22 cellular contexts compared by ENCODE assay signal in the genomic region with DNA sequence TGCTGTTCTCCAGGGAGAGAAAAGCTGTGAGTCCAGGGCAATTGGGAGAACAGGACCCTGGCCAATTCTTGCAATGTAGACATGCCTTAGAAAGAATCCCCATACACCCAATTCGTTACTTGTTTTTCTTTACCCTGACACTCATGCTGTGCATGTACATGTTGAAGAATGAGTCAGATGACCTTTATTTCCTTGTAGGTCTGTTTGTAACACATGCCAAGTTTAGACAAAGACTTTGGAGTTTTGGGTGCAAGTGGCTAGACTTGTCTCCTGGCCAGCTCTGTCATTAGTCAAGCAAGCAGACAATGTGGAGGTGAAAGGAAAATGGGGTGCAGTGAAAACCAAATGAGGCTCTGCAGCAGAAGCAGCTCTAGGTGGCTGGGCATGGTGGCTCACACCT. TPM values are rescaled to one million over a fixed set of nuclear protein-coding genes. Genes with fewer than 3 reads are reported as not detected.
A peak's percentile ranks its signal among the peaks of the same experiment; 100 is the strongest.
DNase-seq lines count a peak whose midpoint lies in the region; ATAC-seq, FAIRE-seq and TF ChIP-seq lines count a peak whose summit lies in the region.
"Had no signal": no experiment of that assay in that cellular context is flagged by ENCODE, and none has a peak within 500 bp of the region (broad histone marks: within the 10 kb centered on the region; RNA-seq: fewer than 3 reads in every experiment).

No MANE protein-coding gene starts in this region.

- peaks cover 4% of the 10 kb centered on the region for H3K4me1 Mint-ChIP-seq in activated naive CD8-positive, alpha-beta T cell treated with anti-CD3 and anti-CD28 coated beads, Interleukin-2, amount 50 U/mL, for 24 hours
- peaks cover 9% of the 10 kb centered on the region for H3K4me1 Mint-ChIP-seq in activated naive CD8-positive, alpha-beta T cell treated with anti-CD3 and anti-CD28 coated beads for 36 hours

- no peaks in the 10 kb centered on the region for H3K9me3 ChIP-seq in adipocyte (ENCODE audit: control insufficient read depth, low read length)
- no peaks in the 10 kb centered on the region for H3K9me3 ChIP-seq in esophagus squamous epithelium
- H3K9me3 ChIP-seq: BLaER1, sigmoid colon, transverse colon had no signal

- H3K36me3 ChIP-seq in adipocyte (ENCODE audit: control insufficient read depth, insufficient read depth, low read length, severe bottlenecking) (peaks cover 38% of the 10 kb centered on the region), esophagus squamous epithelium (peaks cover 0 to 34% (median 2%) of the 10 kb centered on the region in 3 donors)

- TF ChIP-seq POLR2A in esophagus squamous epithelium (IDR thresholded peaks at IDR 0.05), result no peak
- TF ChIP-seq POLR2A in GM12892 (IDR thresholded peaks at IDR 0.05; ENCODE audit: low read depth, low read length), result no peak

- intact Hi-C loops in esophagus squamous epithelium (cut with DNase I), result no loop called here

- ATAC-seq in activated naive CD8-positive, alpha-beta T cell treated with anti-CD3 and anti-CD28 coated beads, Interleukin-2, amount 50 U/mL, for 24 hours, result peak; percentile 47
- ATAC-seq in GM18861 (IDR thresholded peaks at IDR 0.05; ENCODE audit: unreplicated experiment), result no peak

- H3K27ac ChIP-seq in esophagus squamous epithelium, result peak overlapping the region; percentile 28 to 58 (median 38)
- H3K27ac ChIP-seq: BLaER1, sigmoid colon, transverse colon had no signal

- no peak for TF ChIP-seq CTCF in esophagus squamous epithelium (IDR thresholded peaks at IDR 0.05)

- H3K27me3 ChIP-seq in adipocyte (replicated peaks; ENCODE audit: control insufficient read depth, insufficient read depth, low read length) (no peaks in the 10 kb centered on the region), esophagus squamous epithelium (no peaks in the 10 kb centered on the region)
- H3K27me3 ChIP-seq: BLaER1, sigmoid colon, transverse colon had no signal

- H3K27ac Mint-ChIP-seq in activated naive CD8-positive, alpha-beta T cell treated with anti-CD3 and anti-CD28 coated beads, Interleukin-2, amount 50 U/mL, for 24 hours, result no peak overlapping the region
- no peak overlapping the region for H3K27ac Mint-ChIP-seq in activated naive CD8-positive, alpha-beta T cell treated with anti-CD3 and anti-CD28 coated beads for 36 hours
- H3K27ac Mint-ChIP-seq: stimulated activated naive CD8-positive, alpha-beta T cell treated with anti-CD3 and anti-CD28 coated beads, Interleukin-15, Interleukin-2, amounts not matched to agents 100 ng/mL and 50 ng/mL, for 24 hours had no signal

- FAIRE-seq in GM12892 (lab: Jason Lieb, UNC), result no peak
- FAIRE-seq: A204.1, frontal cortex, TTC549 had no signal

- WGBS in esophagus squamous epithelium, 2 donors, result 9 to 30% methylated on average over 1 of the region's 1 CpG

- no peaks in the 10 kb centered on the region for H3K9me3 Mint-ChIP-seq in activated naive CD8-positive, alpha-beta T cell treated with anti-CD3 and anti-CD28 coated beads, Interleukin-2, amount 50 U/mL, for 24 hours
- no peaks in the 10 kb centered on the region for H3K9me3 Mint-ChIP-seq in activated naive CD8-positive, alpha-beta T cell treated with anti-CD3 and anti-CD28 coated beads for 36 hours
- H3K9me3 Mint-ChIP-seq: stimulated activated naive CD8-positive, alpha-beta T cell treated with anti-CD3 and anti-CD28 coated beads, Interleukin-15, Interleukin-2, amounts not matched to agents 100 ng/mL and 50 ng/mL, for 24 hours had no signal

- H3K9ac ChIP-seq in adipocyte (ENCODE audit: low read length), result no peak overlapping the region
- H3K9ac ChIP-seq: BLaER1 had no signal

- H3K4me1 ChIP-seq in adipocyte (ENCODE audit: control insufficient read depth, insufficient read depth, low read length) (no peaks in the 10 kb centered on the region), esophagus squamous epithelium (peaks cover 0 to 24% (median 6%) of the 10 kb centered on the region in 3 donors)
- H3K4me1 ChIP-seq: BLaER1, sigmoid colon, transverse colon had no signal

- peaks cover 26% of the 10 kb centered on the region for H3K36me3 Mint-ChIP-seq in activated naive CD8-positive, alpha-beta T cell treated with anti-CD3 and anti-CD28 coated beads, Interleukin-2, amount 50 U/mL, for 24 hours (ENCODE audit: low read depth)
- peaks cover 23% of the 10 kb centered on the region for H3K36me3 Mint-ChIP-seq in activated naive CD8-positive, alpha-beta T cell treated with anti-CD3 and anti-CD28 coated beads for 36 hours

- DNase-seq in activated naive CD8-positive, alpha-beta T cell treated with anti-CD3 and anti-CD28 coated beads, Interleukin-2, amount 50 U/mL, for 24 hours, result no peak
- no peak for DNase-seq in activated naive CD8-positive, alpha-beta T cell treated with anti-CD3 and anti-CD28 coated beads for 36 hours
- DNase-seq in adipocyte (ENCODE audit: low read depth), result peak; percentile 4
- DNase-seq in esophagus squamous epithelium (lab: John Stamatoyannopoulos, UW), result no peak
- DNase-seq in pulmonary artery endothelial cell (ENCODE audit: low read depth, low spot score), result peak; percentile 60
- no peak for DNase-seq in GM12892 (ENCODE audit: insufficient read length)
- DNase-seq in NCI-H774 (lab: John Stamatoyannopoulos, UW), result no peak
- DNase-seq: activated CD4-positive, alpha-beta T cell treated with anti-CD3 and anti-CD28 coated beads for 48 hours; activated naive CD4-positive, alpha-beta T cell treated with Interleukin-2 at 50 U/mL for 16 hours; activated T-cell treated with anti-CD3 and anti-CD28 coated beads for 4 hours; NCI-H1694 treated with DMSO at 0.1 percent for 48 hours; NCI-H226; RPMI8226; sigmoid colon; stimulated activated CD4-positive, alpha-beta T cell treated with anti-CD3 and anti-CD28 coated beads, Interleukin-2, amount 100 ng/mL, for 24 hours; transverse colon had no signal

- no peaks in the 10 kb centered on the region for H3K27me3 Mint-ChIP-seq in activated naive CD8-positive, alpha-beta T cell treated with anti-CD3 and anti-CD28 coated beads, Interleukin-2, amount 50 U/mL, for 24 hours
- H3K27me3 Mint-ChIP-seq in activated naive CD8-positive, alpha-beta T cell treated with anti-CD3 and anti-CD28 coated beads for 36 hours, result no peaks in the 10 kb centered on the region
- H3K27me3 Mint-ChIP-seq: stimulated activated naive CD8-positive, alpha-beta T cell treated with anti-CD3 and anti-CD28 coated beads, Interleukin-15, Interleukin-2, amounts not matched to agents 100 ng/mL and 50 ng/mL, for 24 hours had no signal

- no peak overlapping the region for H3K4me3 ChIP-seq in adipocyte (ENCODE audit: low read length)
- no peak overlapping the region for H3K4me3 ChIP-seq in esophagus squamous epithelium
- H3K4me3 ChIP-seq: BLaER1, sigmoid colon, transverse colon had no signal

- no peak overlapping the region for H3K4me3 Mint-ChIP-seq in activated naive CD8-positive, alpha-beta T cell treated with anti-CD3 and anti-CD28 coated beads, Interleukin-2, amount 50 U/mL, for 24 hours
- no peak overlapping the region for H3K4me3 Mint-ChIP-seq in activated naive CD8-positive, alpha-beta T cell treated with anti-CD3 and anti-CD28 coated beads for 36 hours
- H3K4me3 Mint-ChIP-seq: stimulated activated naive CD8-positive, alpha-beta T cell treated with anti-CD3 and anti-CD28 coated beads, Interleukin-15, Interleukin-2, amounts not matched to agents 100 ng/mL and 50 ng/mL, for 24 hours had no signal

RNA-seq across cellular contexts. Expression of a gene that starts 38.1 kb away (rescaled TPM):
- total RNA-seq in activated naive CD8-positive, alpha-beta T cell treated with anti-CD3 and anti-CD28 coated beads for 36 hours, result 10 to 100 TPM; 55.9 to 57.3 TPM
- total RNA-seq in esophagus squamous epithelium (10 to 100 TPM; 14.9 to 44.0 (median 25.2) TPM), pulmonary artery endothelial cell (48.9 and 64.3 TPM in 2 replicates)
- 50.1 TPM for polyA plus RNA-seq in GM12892 (2012; ENCODE audit: missing spikeins)

RNA-seq across cellular contexts. Expression of a gene that starts 58.6 kb away (rescaled TPM):
- 10 to 100 TPM; 12.6 to 13.0 TPM for total RNA-seq in activated naive CD8-positive, alpha-beta T cell treated with anti-CD3 and anti-CD28 coated beads for 36 hours
- total RNA-seq in esophagus squamous epithelium (10 to 100 TPM; 10.6 to 12.8 (median 11.7) TPM), pulmonary artery endothelial cell (21.2 and 28.9 TPM in 2 replicates)
- polyA plus RNA-seq in GM12892 (2012; ENCODE audit: missing spikeins), result 4.7 TPM

RNA-seq across cellular contexts. Expression of a gene that starts 59.0 kb away (rescaled TPM):
- 10 to 100 TPM; 11.2 to 12.2 TPM for total RNA-seq in activated naive CD8-positive, alpha-beta T cell treated with anti-CD3 and anti-CD28 coated beads for 36 hours
- 10 to 100 TPM; 10.9 to 22.9 (median 16.9) TPM for total RNA-seq in esophagus squamous epithelium
- total RNA-seq in pulmonary artery endothelial cell, result 19.3 and 22.4 TPM in 2 replicates
- 4.4 TPM for polyA plus RNA-seq in GM12892 (2012; ENCODE audit: missing spikeins)

Comparison
In these comparisons a context has a peak if more than half of its experiments do, and no peak if none do; other contexts are left out.
1. DNase-seq: peak in adipocyte (single experiment) and pulmonary artery endothelial cell (single experiment); none in activated naive CD8-positive, alpha-beta T cell treated with anti-CD3 and anti-CD28 coated beads, Interleukin-2, amount 50 U/mL, for 24 hours (single experiment), activated naive CD8-positive, alpha-beta T cell treated with anti-CD3 and anti-CD28 coated beads for 36 hours (single experiment), esophagus squamous epithelium (single experiment), GM12892 (single experiment) and NCI-H774 (single experiment).